23 cellular contexts compared by ENCODE assay signal in genomic region chr13:34817246-34817645, GRCh38.
DNase-seq lines count a peak whose midpoint lies in the region; ATAC-seq and TF ChIP-seq lines count a peak whose summit lies in the region.
"Had no signal": no experiment of that assay in that cellular context is flagged by ENCODE, and none has a peak within 500 bp of the region (broad histone marks: within the 10 kb centered on the region; RNA-seq: fewer than 3 reads in every experiment).

No MANE protein-coding gene starts in this region.

- H3K4me2 ChIP-seq in MM.1S (ENCODE audit: low read depth, low read length): no peak overlapping the region

- peak; percentile 10 for DNase-seq in NCI-H1048 (lab: John Stamatoyannopoulos, UW)
- DNase-seq in body of pancreas: no peak
- no peak for DNase-seq in uterus
- no peak for DNase-seq in Right ventricle myocardium superior
- DNase-seq in MM.1S: no peak
- no peak for DNase-seq in T-helper 17 cell
- DNase-seq: activated CD4-positive, alpha-beta T cell treated with anti-CD3 and anti-CD28 coated beads for 36 hours; activated naive CD4-positive, alpha-beta T cell treated with Interleukin-2 at 50 U/mL for 16 hours; activated T-cell treated with anti-CD3 and anti-CD28 coated beads, Interleukin-2, amount 50 U/mL, for 72 hours; CD4-positive, alpha-beta T cell; central memory CD4-positive, alpha-beta T cell; heart right ventricle; naive thymus-derived CD4-positive, alpha-beta T cell; NCI-H1694; NCI-H2171; NCI-H524 treated with DMSO at 0.1 percent for 48 hours; pancreas; right lobe of liver had no signal

- TF ChIP-seq CTCF in body of pancreas (IDR thresholded peaks at IDR 0.05) (no peak), uterus (IDR thresholded peaks at IDR 0.05) (no peak), MM.1S (IDR thresholded peaks at IDR 0.05; ENCODE audit: low read length) (no peak)

- H3F3A ChIP-seq in MM.1S (ENCODE audit: insufficient read depth, low read length): no peaks in the 10 kb centered on the region

- no peaks in the 10 kb centered on the region for H3K9me3 ChIP-seq in body of pancreas
- peaks cover 5% of the 10 kb centered on the region for H3K9me3 ChIP-seq in mesodermal cell (ENCODE audit: control insufficient read depth, low read length)
- H3K9me3 ChIP-seq in uterus: peaks cover 0 to 2% of the 10 kb centered on the region in 2 donors
- H3K9me3 ChIP-seq in MM.1S (replicated peaks; ENCODE audit: insufficient read depth, low read length): no peaks in the 10 kb centered on the region
- no peaks in the 10 kb centered on the region for H3K9me3 ChIP-seq in T-helper 17 cell (ENCODE audit: control insufficient read depth, low read length, poor library complexity, severe bottlenecking)
- H3K9me3 ChIP-seq: pancreas, right lobe of liver had no signal

- no peaks in the 10 kb centered on the region for H3K4me1 Mint-ChIP-seq in T-helper 17 cell
- H3K4me1 Mint-ChIP-seq: activated CD4-positive, alpha-beta T cell treated with anti-CD3 and anti-CD28 coated beads for 36 hours; naive thymus-derived CD4-positive, alpha-beta T cell had no signal

- H3K36me3 ChIP-seq in body of pancreas (replicated peaks in 1 of 2; ENCODE audit: insufficient read depth in 1 of 2, low read depth in 2 of 2) (no peaks in the 10 kb centered on the region), mesodermal cell (ENCODE audit: control insufficient read depth, insufficient read depth, low read length) (no peaks in the 10 kb centered on the region), uterus (no peaks in the 10 kb centered on the region), MM.1S (replicated peaks; ENCODE audit: insufficient read depth, low read length) (no peaks in the 10 kb centered on the region)
- H3K36me3 ChIP-seq: heart right ventricle, pancreas, right lobe of liver, tibial nerve had no signal

- peak; percentile 67 for ATAC-seq in body of pancreas
- ATAC-seq in Right ventricle myocardium superior (ENCODE audit: poor library complexity): no peak
- ATAC-seq in GM21619 (IDR thresholded peaks at IDR 0.05; ENCODE audit: unreplicated experiment): no peak
- no peak for ATAC-seq in T-helper 17 cell
- ATAC-seq: activated CD4-positive, alpha-beta T cell treated with anti-CD3 and anti-CD28 coated beads for 36 hours; activated T-cell treated with anti-CD3 and anti-CD28 coated beads, Interleukin-2, amount 50 U/mL, for 72 hours; K562; naive thymus-derived CD4-positive, alpha-beta T cell; right lobe of liver had no signal

- peaks cover 7% of the 10 kb centered on the region for H3K4me1 ChIP-seq in body of pancreas
- peaks cover 6% of the 10 kb centered on the region for H3K4me1 ChIP-seq in mesodermal cell (ENCODE audit: control insufficient read depth, insufficient read depth, low read length, poor library complexity, severe bottlenecking)
- peaks cover 0 to 16% of the 10 kb centered on the region in 2 donors for H3K4me1 ChIP-seq in uterus
- no peaks in the 10 kb centered on the region for H3K4me1 ChIP-seq in MM.1S (ENCODE audit: low read length)
- H3K4me1 ChIP-seq: right lobe of liver had no signal

- H3K79me2 ChIP-seq in MM.1S (ENCODE audit: low read length): no peaks in the 10 kb centered on the region

- no peak overlapping the region for H2AFZ ChIP-seq in MM.1S (ENCODE audit: low read length)

- H3K9me2 ChIP-seq in MM.1S (replicated peaks; ENCODE audit: insufficient read depth, low read length): no peaks in the 10 kb centered on the region

- no peak overlapping the region for H3K9ac ChIP-seq in MM.1S (ENCODE audit: low read length)

- no peaks in the 10 kb centered on the region for H4K20me1 ChIP-seq in MM.1S (ENCODE audit: insufficient read depth, low read length)

- no peak for TF ChIP-seq POLR2A in body of pancreas (IDR thresholded peaks at IDR 0.05)
- no peak for TF ChIP-seq POLR2A in uterus (IDR thresholded peaks at IDR 0.05)

- H3K27ac Mint-ChIP-seq in T-helper 17 cell: no peak overlapping the region
- H3K27ac Mint-ChIP-seq: activated CD4-positive, alpha-beta T cell treated with anti-CD3 and anti-CD28 coated beads for 36 hours; activated T-cell treated with anti-CD3 and anti-CD28 coated beads, Interleukin-2, amount 50 U/mL, for 72 hours; CD4-positive, alpha-beta T cell; naive thymus-derived CD4-positive, alpha-beta T cell; stimulated activated naive CD8-positive, alpha-beta T cell treated with anti-CD3 and anti-CD28 coated beads, Interleukin-15, Interleukin-2, amounts not matched to agents 100 ng/mL and 50 ng/mL, for 24 hours had no signal

- no peaks in the 10 kb centered on the region for H3K27me3 ChIP-seq in body of pancreas
- H3K27me3 ChIP-seq in uterus: no peaks in the 10 kb centered on the region
- H3K27me3 ChIP-seq in MM.1S (replicated peaks; ENCODE audit: insufficient read depth, low read length): no peaks in the 10 kb centered on the region
- H3K27me3 ChIP-seq: heart right ventricle, pancreas, right lobe of liver, tibial nerve had no signal

- no peaks in the 10 kb centered on the region for H3K27me3 Mint-ChIP-seq in T-helper 17 cell
- H3K27me3 Mint-ChIP-seq: stimulated activated naive CD8-positive, alpha-beta T cell treated with anti-CD3 and anti-CD28 coated beads, Interleukin-15, Interleukin-2, amounts not matched to agents 100 ng/mL and 50 ng/mL, for 24 hours had no signal

- no peak overlapping the region for H3K4me3 ChIP-seq in body of pancreas
- no peak overlapping the region for H3K4me3 ChIP-seq in mesodermal cell (ENCODE audit: extremely low read depth, insufficient read depth, low read length, poor library complexity, severe bottlenecking)
- H3K4me3 ChIP-seq in uterus: no peak overlapping the region
- no peak overlapping the region for H3K4me3 ChIP-seq in MM.1S (ENCODE audit: low read length)
- H3K4me3 ChIP-seq: heart right ventricle, K562, pancreas, right lobe of liver, tibial nerve had no signal

- H3K4me3 Mint-ChIP-seq in T-helper 17 cell: no peak overlapping the region
- H3K4me3 Mint-ChIP-seq: activated CD4-positive, alpha-beta T cell treated with anti-CD3 and anti-CD28 coated beads for 36 hours; activated T-cell treated with anti-CD3 and anti-CD28 coated beads, Interleukin-2, amount 50 U/mL, for 72 hours; CD4-positive, alpha-beta T cell; naive thymus-derived CD4-positive, alpha-beta T cell; stimulated activated naive CD8-positive, alpha-beta T cell treated with anti-CD3 and anti-CD28 coated beads, Interleukin-15, Interleukin-2, amounts not matched to agents 100 ng/mL and 50 ng/mL, for 24 hours had no signal

- 26 to 60% methylated on average over 4 of the region's 4 CpGs for WGBS in body of pancreas, 2 donors
- 72 to 86% methylated on average over 1 to 2 of the region's 4 CpGs for WGBS in mesodermal cell (ENCODE audit: insufficient coverage in 2 of 2), 2 experiments

- H3K27ac ChIP-seq in body of pancreas: peak overlapping the region in 2 of 4 donors; percentile 42 to 54
- H3K27ac ChIP-seq in mesodermal cell (ENCODE audit: low read depth, low read length, severe bottlenecking): peak overlapping the region; percentile 66
- peak overlapping the region; percentile 66 to 81 for H3K27ac ChIP-seq in uterus
- no peak overlapping the region for H3K27ac ChIP-seq in MM.1S (ENCODE audit: low read length)
- H3K27ac ChIP-seq: heart right ventricle, right lobe of liver had no signal

- intact Hi-C loops in body of pancreas (cut with DNase I): no loop called here
- intact Hi-C loops in uterus (cut with DNase I; ENCODE audit: low total_unique reads): no loop called here
- intact Hi-C loops in Right ventricle myocardium superior (cut with DNase I): no loop called here

- no peaks in the 10 kb centered on the region for H3K36me3 Mint-ChIP-seq in T-helper 17 cell (ENCODE audit: low read depth)
- H3K36me3 Mint-ChIP-seq: naive thymus-derived CD4-positive, alpha-beta T cell had no signal
